38 cellular contexts compared by ENCODE assay signal in the genomic region with DNA sequence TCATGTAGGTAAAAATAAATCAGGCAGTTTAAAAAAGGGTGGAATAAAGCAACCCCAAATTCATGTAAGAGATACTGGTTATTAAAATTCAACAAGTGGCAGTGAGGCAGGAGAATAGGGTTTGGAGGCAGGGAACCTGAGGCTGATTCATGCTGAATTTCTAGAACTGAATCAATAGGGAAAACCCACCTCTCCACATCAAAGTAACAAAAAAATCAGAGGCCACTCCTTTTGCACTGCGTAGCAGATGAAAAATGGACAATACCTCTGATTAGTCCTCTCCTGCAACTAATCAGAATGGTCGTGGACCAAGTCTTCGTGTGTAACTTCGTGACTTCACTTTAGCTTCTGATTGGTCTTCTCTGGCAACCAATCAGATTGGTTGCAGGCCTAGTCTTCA.
"Had no signal": no experiment of that assay in that cellular context is flagged by ENCODE, and none has a peak within 500 bp of the region (broad histone marks: within the 10 kb centered on the region; RNA-seq: fewer than 3 reads in every experiment).

No MANE protein-coding gene starts in this region.

- H3K27me3 Mint-ChIP-seq: activated B cell treated with CpG ODN at 0.5 μM for 24 hours; activated CD4-positive, alpha-beta memory T cell treated with anti-CD3 and anti-CD28 coated beads, Interleukin-2, amount 10 ng/mL, durations not matched to agents 7 days and 5 days; activated CD4-positive, alpha-beta T cell treated with anti-CD3 and anti-CD28 coated beads, Interleukin-2, amount 10 ng/mL, durations not matched to agents 24 days and 14 days; activated naive CD8-positive, alpha-beta T cell treated with anti-CD3 and anti-CD28 coated beads for 36 hours; activated T-helper 17 cell treated with anti-CD3 and anti-CD28 coated beads, Interleukin-2, amount 50 U/mL, for 72 hours had no signal

- H3K4me1 Mint-ChIP-seq: activated B cell treated with CpG ODN at 0.5 μM for 24 hours; activated CD4-positive, alpha-beta memory T cell treated with anti-CD3 and anti-CD28 coated beads, Interleukin-2, amount 10 ng/mL, durations not matched to agents 7 days and 5 days; activated CD4-positive, alpha-beta T cell treated with anti-CD3 and anti-CD28 coated beads, Interleukin-2, amount 10 ng/mL, durations not matched to agents 24 days and 14 days; activated T-helper 17 cell treated with anti-CD3 and anti-CD28 coated beads, Interleukin-2, amount 50 U/mL, for 72 hours had no signal

- ATAC-seq: activated CD8-positive, alpha-beta T cell treated with anti-CD3 and anti-CD28 coated beads, Interleukin-2, amount 10 ng/mL, durations not matched to agents 7 days and 5 days; activated naive CD4-positive, alpha-beta T cell treated with anti-CD3 and anti-CD28 coated beads, Interleukin-2, amount 50 U/mL, for 72 hours; activated T-cell treated with anti-CD3 and anti-CD28 coated beads, Interleukin-2, amount 50 U/mL, for 4 hours; activated T-cell treated with anti-CD3 and anti-CD28 coated beads, Interleukin-2, amount 50 U/mL, for 72 hours; activated T-helper 17 cell treated with anti-CD3 and anti-CD28 coated beads, Interleukin-2, amount 50 U/mL, for 72 hours; body of pancreas had no signal

- H3K4me1 ChIP-seq: adrenal gland, body of pancreas, breast epithelium had no signal

- H3K4me3 Mint-ChIP-seq: activated B cell treated with CpG ODN at 0.5 μM for 24 hours; activated CD4-positive, alpha-beta memory T cell treated with anti-CD3 and anti-CD28 coated beads, Interleukin-2, amount 10 ng/mL, durations not matched to agents 7 days and 5 days; activated CD4-positive, alpha-beta T cell treated with anti-CD3 and anti-CD28 coated beads, Interleukin-2, amount 10 ng/mL, durations not matched to agents 24 days and 14 days; activated CD8-positive, alpha-beta T cell treated with anti-CD3 and anti-CD28 coated beads, Interleukin-2, amount 10 ng/mL, durations not matched to agents 7 days and 5 days; activated naive CD4-positive, alpha-beta T cell treated with anti-CD3 and anti-CD28 coated beads for 36 hours; activated naive CD8-positive, alpha-beta T cell treated with anti-CD3 and anti-CD28 coated beads for 36 hours; activated T-cell treated with anti-CD3 and anti-CD28 coated beads, Interleukin-2, amount 50 U/mL, for 4 hours; activated T-cell treated with anti-CD3 and anti-CD28 coated beads, Interleukin-2, amount 50 U/mL, for 72 hours; activated T-helper 1 cell treated with anti-CD3 and anti-CD28 coated beads, Interleukin-12 subunit alpha, Interleukin-12 subunit beta, Interleukin-2, Interleukin-4 antibody, amounts not matched to agents 30 ng/mL and 10 ng/mL and 1 ng/mL, durations not matched to agents 14 hours and 24 hours and 36 hours; activated T-helper 17 cell treated with anti-CD3 and anti-CD28 coated beads, Interleukin-2, amount 50 U/mL, for 72 hours; T-helper 1 cell treated with Interleukin-12 subunit alpha and Interleukin-12 subunit beta and Interleukin-4 antibody, amounts not matched to agents 30 μg/mL and 1 μg/mL, for 36 hours; T-helper 2 cell treated with Interferon-gamma antibody and Interleukin-4, amounts not matched to agents 5 μg/mL and 100 μg/mL, for 36 hours had no signal

- H3K27me3 ChIP-seq: adrenal gland, body of pancreas, brain microvascular endothelial cell, breast epithelium had no signal

- H3K36me3 Mint-ChIP-seq: activated naive CD8-positive, alpha-beta T cell treated with anti-CD3 and anti-CD28 coated beads for 36 hours had no signal

- FAIRE-seq: astrocyte, colon, TTC549 had no signal

- H3K4me3 ChIP-seq: adrenal gland, body of pancreas, breast epithelium had no signal

- H3K36me3 ChIP-seq: adrenal gland, brain microvascular endothelial cell, breast epithelium had no signal

- H3K9me3 Mint-ChIP-seq: activated CD4-positive, alpha-beta T cell treated with anti-CD3 and anti-CD28 coated beads, Interleukin-2, amount 10 ng/mL, durations not matched to agents 24 days and 14 days; activated T-helper 1 cell treated with anti-CD3 and anti-CD28 coated beads, Interleukin-12 subunit alpha, Interleukin-12 subunit beta, Interleukin-2, Interleukin-4 antibody, amounts not matched to agents 30 ng/mL and 10 ng/mL and 1 ng/mL, durations not matched to agents 14 hours and 24 hours and 36 hours; T-helper 1 cell treated with Interleukin-12 subunit alpha and Interleukin-12 subunit beta and Interleukin-4 antibody, amounts not matched to agents 30 μg/mL and 1 μg/mL, for 36 hours had no signal

- H3K27ac Mint-ChIP-seq: activated B cell treated with CpG ODN at 0.5 μM for 24 hours; activated CD4-positive, alpha-beta memory T cell treated with anti-CD3 and anti-CD28 coated beads, Interleukin-2, amount 10 ng/mL, durations not matched to agents 7 days and 5 days; activated CD4-positive, alpha-beta T cell treated with anti-CD3 and anti-CD28 coated beads, Interleukin-2, amount 10 ng/mL, durations not matched to agents 24 days and 14 days; activated CD8-positive, alpha-beta T cell treated with anti-CD3 and anti-CD28 coated beads, Interleukin-2, amount 10 ng/mL, durations not matched to agents 7 days and 5 days; activated naive CD4-positive, alpha-beta T cell treated with anti-CD3 and anti-CD28 coated beads for 36 hours; activated naive CD4-positive, alpha-beta T cell treated with anti-CD3 and anti-CD28 coated beads, Interleukin-2, amount 50 U/mL, for 72 hours; activated naive CD8-positive, alpha-beta T cell treated with anti-CD3 and anti-CD28 coated beads for 36 hours; activated T-cell treated with anti-CD3 and anti-CD28 coated beads, Interleukin-2, amount 50 U/mL, for 72 hours; activated T-helper 1 cell treated with anti-CD3 and anti-CD28 coated beads, Interleukin-12 subunit alpha, Interleukin-12 subunit beta, Interleukin-2, Interleukin-4 antibody, amounts not matched to agents 30 ng/mL and 10 ng/mL and 1 ng/mL, durations not matched to agents 14 hours and 24 hours and 36 hours; activated T-helper 17 cell treated with anti-CD3 and anti-CD28 coated beads, Interleukin-2, amount 50 U/mL, for 72 hours; T-helper 1 cell treated with Interleukin-12 subunit alpha and Interleukin-12 subunit beta and Interleukin-4 antibody, amounts not matched to agents 30 μg/mL and 1 μg/mL, for 36 hours; T-helper 2 cell treated with Interferon-gamma antibody and Interleukin-4, amounts not matched to agents 5 μg/mL and 100 μg/mL, for 36 hours had no signal

- H3K9me3 ChIP-seq: adrenal gland, body of pancreas had no signal

- DNase-seq: activated B cell treated with CpG ODN at 0.5 μM for 24 hours; activated CD4-positive, alpha-beta memory T cell treated with anti-CD3 and anti-CD28 coated beads, Interleukin-2, amount 10 ng/mL, durations not matched to agents 7 days and 5 days; activated CD4-positive, alpha-beta T cell treated with anti-CD3 and anti-CD28 coated beads for 4 hours; activated CD4-positive, alpha-beta T cell treated with anti-CD3 and anti-CD28 coated beads, Interleukin-2, amount 10 ng/mL, durations not matched to agents 24 days and 14 days; activated CD4-positive, alpha-beta T cell treated with anti-CD3 and anti-CD28 coated beads, Interleukin-2, amount 50 U/mL, for 1 hour; activated CD4-positive, alpha-beta T cell treated with anti-CD3 and anti-CD28 coated beads, Interleukin-2, amount 50 U/mL, for 4 hours; activated CD4-positive, CD25-positive, alpha-beta regulatory T cell treated with anti-CD3 and anti-CD28 coated beads, Interleukin-2, amount 50 U/mL, for 72 hours; activated CD8-positive, alpha-beta memory T cell treated with anti-CD3 and anti-CD28 coated beads for 24 hours; activated CD8-positive, alpha-beta memory T cell treated with anti-CD3 and anti-CD28 coated beads, Interleukin-2, amount 50 U/mL, for 4 hours; activated CD8-positive, alpha-beta T cell treated with anti-CD3 and anti-CD28 coated beads, Interleukin-2, amount 10 ng/mL, durations not matched to agents 7 days and 5 days; activated effector memory CD4-positive, alpha-beta T cell treated with anti-CD3 and anti-CD28 coated beads, Interleukin-2, amount 50 U/mL, for 16 hours; activated gamma-delta T cell treated with Interleukin-2 at 50 U/mL for 16 hours; activated naive CD4-positive, alpha-beta T cell; activated naive CD4-positive, alpha-beta T cell treated with anti-CD3 and anti-CD28 coated beads for 36 hours; activated naive CD4-positive, alpha-beta T cell treated with anti-CD3 and anti-CD28 coated beads, Interleukin-2, amount 50 U/mL, for 16 hours; activated naive CD8-positive, alpha-beta T cell treated with anti-CD3 and anti-CD28 coated beads for 36 hours; activated T-cell treated with anti-CD3 and anti-CD28 coated beads for 4 hours; activated T-cell treated with anti-CD3 and anti-CD28 coated beads, Interleukin-2, amount 50 U/mL, for 1 hour; activated T-cell treated with anti-CD3 and anti-CD28 coated beads, Interleukin-2, amount 50 U/mL, for 4 hours; activated T-cell treated with anti-CD3 and anti-CD28 coated beads, Interleukin-2, amount 50 U/mL, for 72 hours; adrenal gland; amniotic stem cell; aorta; body of pancreas; brain microvascular endothelial cell; central memory CD4-positive, alpha-beta T cell; T-helper 2 cell; T-helper 9 cell had no signal

- H3K27ac ChIP-seq: adrenal gland, body of pancreas, brain microvascular endothelial cell, breast epithelium, VCaP had no signal
